ENCODE assay signal across 1 cellular context in the genomic region with DNA sequence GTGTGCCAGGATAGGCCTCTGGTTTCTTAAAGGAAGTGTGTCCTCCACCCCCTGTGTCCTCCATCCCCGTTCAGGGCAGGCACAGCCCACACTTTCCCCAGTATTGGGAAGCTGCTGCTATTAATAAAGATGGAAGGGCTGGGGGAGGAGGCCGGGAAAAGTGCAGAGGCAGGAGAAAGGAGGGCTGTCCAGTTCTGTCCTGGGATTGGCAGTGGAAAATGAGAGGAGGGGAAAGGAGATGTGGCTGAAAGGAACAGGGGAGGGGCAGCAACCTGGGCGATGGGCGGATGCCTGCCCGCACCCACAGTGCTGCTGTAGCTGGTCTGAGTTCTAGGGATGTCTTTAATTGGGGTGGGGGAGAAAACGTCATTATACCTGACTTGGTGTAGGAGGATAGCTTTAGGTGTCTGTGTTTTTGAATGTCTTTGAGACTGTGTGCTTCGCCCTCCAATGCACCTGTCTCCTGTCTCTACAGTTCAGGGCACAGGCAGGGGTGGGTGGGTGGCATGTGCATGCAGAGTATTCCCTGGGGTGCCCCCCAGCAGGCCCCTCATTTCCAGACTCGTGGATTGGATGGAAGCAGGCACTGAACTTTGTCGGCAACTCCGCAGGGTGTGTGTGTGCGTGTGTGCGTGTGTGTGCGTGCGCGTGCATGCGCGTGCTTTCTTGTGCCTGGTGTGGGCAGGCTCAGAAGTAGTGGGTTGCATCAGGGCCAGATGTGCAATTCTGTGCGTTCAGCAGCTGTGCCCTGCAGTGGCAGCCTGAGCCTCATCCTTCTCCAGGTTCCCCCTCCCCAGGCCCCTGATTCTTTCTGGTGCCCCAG.
TF ChIP-seq lines count a peak whose summit lies in the region.

No MANE protein-coding gene starts in this region.

TF ChIP-seq in GM23338, 12 proteins besides CTCF, POLR2A, EP300 and RAD21 (continued from another document):
- TF ChIP-seq, protein P1, sequence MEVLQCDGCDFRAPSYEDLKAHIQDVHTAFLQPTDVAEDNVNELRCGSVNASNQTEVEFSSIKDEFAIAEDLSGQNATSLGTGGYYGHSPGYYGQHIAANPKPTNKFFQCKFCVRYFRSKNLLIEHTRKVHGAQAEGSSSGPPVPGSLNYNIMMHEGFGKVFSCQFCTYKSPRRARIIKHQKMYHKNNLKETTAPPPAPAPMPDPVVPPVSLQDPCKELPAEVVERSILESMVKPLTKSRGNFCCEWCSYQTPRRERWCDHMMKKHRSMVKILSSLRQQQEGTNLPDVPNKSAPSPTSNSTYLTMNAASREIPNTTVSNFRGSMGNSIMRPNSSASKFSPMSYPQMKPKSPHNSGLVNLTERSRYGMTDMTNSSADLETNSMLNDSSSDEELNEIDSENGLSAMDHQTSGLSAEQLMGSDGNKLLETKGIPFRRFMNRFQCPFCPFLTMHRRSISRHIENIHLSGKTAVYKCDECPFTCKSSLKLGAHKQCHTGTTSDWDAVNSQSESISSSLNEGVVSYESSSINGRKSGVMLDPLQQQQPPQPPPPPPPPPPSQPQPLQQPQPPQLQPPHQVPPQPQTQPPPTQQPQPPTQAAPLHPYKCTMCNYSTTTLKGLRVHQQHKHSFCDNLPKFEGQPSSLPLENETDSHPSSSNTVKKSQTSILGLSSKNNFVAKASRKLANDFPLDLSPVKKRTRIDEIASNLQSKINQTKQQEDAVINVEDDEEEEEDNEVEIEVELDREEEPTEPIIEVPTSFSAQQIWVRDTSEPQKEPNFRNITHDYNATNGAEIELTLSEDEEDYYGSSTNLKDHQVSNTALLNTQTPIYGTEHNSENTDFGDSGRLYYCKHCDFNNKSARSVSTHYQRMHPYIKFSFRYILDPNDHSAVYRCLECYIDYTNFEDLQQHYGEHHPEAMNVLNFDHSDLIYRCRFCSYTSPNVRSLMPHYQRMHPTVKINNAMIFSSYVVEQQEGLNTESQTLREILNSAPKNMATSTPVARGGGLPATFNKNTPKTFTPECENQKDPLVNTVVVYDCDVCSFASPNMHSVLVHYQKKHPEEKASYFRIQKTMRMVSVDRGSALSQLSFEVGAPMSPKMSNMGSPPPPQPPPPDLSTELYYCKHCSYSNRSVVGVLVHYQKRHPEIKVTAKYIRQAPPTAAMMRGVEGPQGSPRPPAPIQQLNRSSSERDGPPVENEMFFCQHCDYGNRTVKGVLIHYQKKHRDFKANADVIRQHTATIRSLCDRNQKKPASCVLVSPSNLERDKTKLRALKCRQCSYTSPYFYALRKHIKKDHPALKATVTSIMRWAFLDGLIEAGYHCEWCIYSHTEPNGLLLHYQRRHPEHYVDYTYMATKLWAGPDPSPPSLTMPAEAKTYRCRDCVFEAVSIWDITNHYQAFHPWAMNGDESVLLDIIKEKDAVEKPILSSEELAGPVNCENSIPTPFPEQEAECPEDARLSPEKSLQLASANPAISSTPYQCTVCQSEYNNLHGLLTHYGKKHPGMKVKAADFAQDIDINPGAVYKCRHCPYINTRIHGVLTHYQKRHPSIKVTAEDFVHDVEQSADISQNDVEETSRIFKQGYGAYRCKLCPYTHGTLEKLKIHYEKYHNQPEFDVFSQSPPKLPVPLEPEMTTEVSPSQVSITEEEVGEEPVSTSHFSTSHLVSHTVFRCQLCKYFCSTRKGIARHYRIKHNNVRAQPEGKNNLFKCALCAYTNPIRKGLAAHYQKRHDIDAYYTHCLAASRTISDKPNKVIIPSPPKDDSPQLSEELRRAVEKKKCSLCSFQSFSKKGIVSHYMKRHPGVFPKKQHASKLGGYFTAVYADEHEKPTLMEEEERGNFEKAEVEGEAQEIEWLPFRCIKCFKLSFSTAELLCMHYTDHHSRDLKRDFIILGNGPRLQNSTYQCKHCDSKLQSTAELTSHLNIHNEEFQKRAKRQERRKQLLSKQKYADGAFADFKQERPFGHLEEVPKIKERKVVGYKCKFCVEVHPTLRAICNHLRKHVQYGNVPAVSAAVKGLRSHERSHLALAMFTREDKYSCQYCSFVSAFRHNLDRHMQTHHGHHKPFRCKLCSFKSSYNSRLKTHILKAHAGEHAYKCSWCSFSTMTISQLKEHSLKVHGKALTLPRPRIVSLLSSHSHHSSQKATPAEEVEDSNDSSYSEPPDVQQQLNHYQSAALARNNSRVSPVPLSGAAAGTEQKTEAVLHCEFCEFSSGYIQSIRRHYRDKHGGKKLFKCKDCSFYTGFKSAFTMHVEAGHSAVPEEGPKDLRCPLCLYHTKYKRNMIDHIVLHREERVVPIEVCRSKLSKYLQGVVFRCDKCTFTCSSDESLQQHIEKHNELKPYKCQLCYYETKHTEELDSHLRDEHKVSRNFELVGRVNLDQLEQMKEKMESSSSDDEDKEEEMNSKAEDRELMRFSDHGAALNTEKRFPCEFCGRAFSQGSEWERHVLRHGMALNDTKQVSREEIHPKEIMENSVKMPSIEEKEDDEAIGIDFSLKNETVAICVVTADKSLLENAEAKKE (CRISPR knock-in tag; IDR thresholded peaks at IDR 0.05), result no peak
- no peak for TF ChIP-seq ZNF331 (CRISPR knock-in tag; IDR thresholded peaks at IDR 0.05; ENCODE audit: low read depth)
